Comparison of ENCODE assay signal across 3 cellular contexts in genomic region chr17:36118477-36119353, GRCh38.
A peak's percentile ranks its signal among the peaks of the same experiment; 100 is the strongest.
TF ChIP-seq lines count a peak whose summit lies in the region.

No MANE protein-coding gene starts in this region.

TF ChIP-seq in A549, 52 proteins besides CTCF, POLR2A, EP300 and RAD21:
- no peak for TF ChIP-seq KDM1A (IDR thresholded peaks at IDR 0.05; ENCODE audit: low read depth)
- TF ChIP-seq EHF (CRISPR knock-in tag; IDR thresholded peaks at IDR 0.05) = no peak
- TF ChIP-seq RARB (CRISPR knock-in tag; IDR thresholded peaks at IDR 0.05) = no peak
- TF ChIP-seq ZNF302 (CRISPR knock-in tag; IDR thresholded peaks at IDR 0.05) = no peak
- no peak for TF ChIP-seq SMC3 (IDR thresholded peaks at IDR 0.05)
- TF ChIP-seq REST (IDR thresholded peaks at IDR 0.05) = no peak
- no peak for TF ChIP-seq MYC (IDR thresholded peaks at IDR 0.05; ENCODE audit: borderline replicate concordance, low read length)
- no peak for TF ChIP-seq BHLHE40 (IDR thresholded peaks at IDR 0.05; ENCODE audit: low read depth, low read length)
- no peak for TF ChIP-seq HDAC2 (IDR thresholded peaks at IDR 0.05)

TF ChIP-seq in GM12891, 5 proteins besides CTCF, POLR2A, EP300 and RAD21:
- TF ChIP-seq POLR2AphosphoS5 (IDR thresholded peaks at IDR 0.05; ENCODE audit: low read depth, low read length) = no peak
- peak; percentile 53 for TF ChIP-seq SPI1 (IDR thresholded peaks at IDR 0.05; ENCODE audit: low read depth, low read length)

TF ChIP-seq in HepG2, 621 proteins besides CTCF, POLR2A, EP300 and RAD21:
- TF ChIP-seq FOXK2 (IDR thresholded peaks at IDR 0.05) = no peak
- TF ChIP-seq, protein P1, sequence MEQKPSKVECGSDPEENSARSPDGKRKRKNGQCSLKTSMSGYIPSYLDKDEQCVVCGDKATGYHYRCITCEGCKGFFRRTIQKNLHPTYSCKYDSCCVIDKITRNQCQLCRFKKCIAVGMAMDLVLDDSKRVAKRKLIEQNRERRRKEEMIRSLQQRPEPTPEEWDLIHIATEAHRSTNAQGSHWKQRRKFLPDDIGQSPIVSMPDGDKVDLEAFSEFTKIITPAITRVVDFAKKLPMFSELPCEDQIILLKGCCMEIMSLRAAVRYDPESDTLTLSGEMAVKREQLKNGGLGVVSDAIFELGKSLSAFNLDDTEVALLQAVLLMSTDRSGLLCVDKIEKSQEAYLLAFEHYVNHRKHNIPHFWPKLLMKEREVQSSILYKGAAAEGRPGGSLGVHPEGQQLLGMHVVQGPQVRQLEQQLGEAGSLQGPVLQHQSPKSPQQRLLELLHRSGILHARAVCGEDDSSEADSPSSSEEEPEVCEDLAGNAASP (CRISPR knock-in tag; IDR thresholded peaks at IDR 0.05; ENCODE audit: borderline replicate concordance) = no peak
- no peak for TF ChIP-seq ZMYM4 (CRISPR knock-in tag; IDR thresholded peaks at IDR 0.05)
- TF ChIP-seq, protein P2, sequence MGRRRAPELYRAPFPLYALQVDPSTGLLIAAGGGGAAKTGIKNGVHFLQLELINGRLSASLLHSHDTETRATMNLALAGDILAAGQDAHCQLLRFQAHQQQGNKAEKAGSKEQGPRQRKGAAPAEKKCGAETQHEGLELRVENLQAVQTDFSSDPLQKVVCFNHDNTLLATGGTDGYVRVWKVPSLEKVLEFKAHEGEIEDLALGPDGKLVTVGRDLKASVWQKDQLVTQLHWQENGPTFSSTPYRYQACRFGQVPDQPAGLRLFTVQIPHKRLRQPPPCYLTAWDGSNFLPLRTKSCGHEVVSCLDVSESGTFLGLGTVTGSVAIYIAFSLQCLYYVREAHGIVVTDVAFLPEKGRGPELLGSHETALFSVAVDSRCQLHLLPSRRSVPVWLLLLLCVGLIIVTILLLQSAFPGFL (CRISPR knock-in tag; IDR thresholded peaks at IDR 0.05) = no peak
- no peak for TF ChIP-seq ZNF362 (CRISPR knock-in tag; IDR thresholded peaks at IDR 0.05; ENCODE audit: borderline replicate concordance)
- no peak for TF ChIP-seq ZBTB20 (CRISPR knock-in tag; IDR thresholded peaks at IDR 0.05; ENCODE audit: borderline replicate concordance, low read depth)
- TF ChIP-seq ZBTB4 (CRISPR knock-in tag; IDR thresholded peaks at IDR 0.05; ENCODE audit: borderline replicate concordance) = no peak
- no peak for TF ChIP-seq ZFP91 (CRISPR knock-in tag; IDR thresholded peaks at IDR 0.05; ENCODE audit: borderline replicate concordance)
- no peak for TF ChIP-seq CAMTA2 (CRISPR knock-in tag; IDR thresholded peaks at IDR 0.05; ENCODE audit: borderline replicate concordance)
- no peak for TF ChIP-seq ZNF276 (CRISPR knock-in tag; IDR thresholded peaks at IDR 0.05; ENCODE audit: low read depth)
- TF ChIP-seq ZNF564 (CRISPR knock-in tag; IDR thresholded peaks at IDR 0.05) = no peak
- TF ChIP-seq, protein P3, sequence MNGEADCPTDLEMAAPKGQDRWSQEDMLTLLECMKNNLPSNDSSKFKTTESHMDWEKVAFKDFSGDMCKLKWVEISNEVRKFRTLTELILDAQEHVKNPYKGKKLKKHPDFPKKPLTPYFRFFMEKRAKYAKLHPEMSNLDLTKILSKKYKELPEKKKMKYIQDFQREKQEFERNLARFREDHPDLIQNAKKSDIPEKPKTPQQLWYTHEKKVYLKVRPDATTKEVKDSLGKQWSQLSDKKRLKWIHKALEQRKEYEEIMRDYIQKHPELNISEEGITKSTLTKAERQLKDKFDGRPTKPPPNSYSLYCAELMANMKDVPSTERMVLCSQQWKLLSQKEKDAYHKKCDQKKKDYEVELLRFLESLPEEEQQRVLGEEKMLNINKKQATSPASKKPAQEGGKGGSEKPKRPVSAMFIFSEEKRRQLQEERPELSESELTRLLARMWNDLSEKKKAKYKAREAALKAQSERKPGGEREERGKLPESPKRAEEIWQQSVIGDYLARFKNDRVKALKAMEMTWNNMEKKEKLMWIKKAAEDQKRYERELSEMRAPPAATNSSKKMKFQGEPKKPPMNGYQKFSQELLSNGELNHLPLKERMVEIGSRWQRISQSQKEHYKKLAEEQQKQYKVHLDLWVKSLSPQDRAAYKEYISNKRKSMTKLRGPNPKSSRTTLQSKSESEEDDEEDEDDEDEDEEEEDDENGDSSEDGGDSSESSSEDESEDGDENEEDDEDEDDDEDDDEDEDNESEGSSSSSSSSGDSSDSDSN (CRISPR knock-in tag; IDR thresholded peaks at IDR 0.05) = no peak
- no peak for TF ChIP-seq MAFF (IDR thresholded peaks at IDR 0.05; ENCODE audit: low read depth, low read length)
